In genomic region chr10:75400163-75400768, GRCh38 we compare ENCODE assay signal across 8 cellular contexts. TPM values are rescaled to one million over a fixed set of nuclear protein-coding genes. Genes with fewer than 3 reads are reported as not detected.
DNase-seq lines count a peak whose midpoint lies in the region; ATAC-seq and TF ChIP-seq lines count a peak whose summit lies in the region.

No MANE protein-coding gene starts in this region.

- peaks cover 26% of the 10 kb centered on the region for H3K79me2 ChIP-seq in trophoblast cell (ENCODE audit: control insufficient read depth, insufficient read depth, low read length, poor library complexity)

- H3K4me1 ChIP-seq in RWPE2 (ENCODE audit: insufficient read depth, poor library complexity, severe bottlenecking): no peaks in the 10 kb centered on the region
- H3K4me1 ChIP-seq in trophoblast cell (ENCODE audit: control insufficient read depth in 1 of 2, insufficient read depth in 2 of 2, low read length in 2 of 2): peaks cover 28 to 39% of the 10 kb centered on the region in 2 experiments

- peak overlapping the region; percentile 1 for H2BK120ac ChIP-seq in trophoblast cell (ENCODE audit: insufficient read depth, low read length, poor library complexity)

- no peak for ATAC-seq in RWPE2 (ENCODE audit: low read depth)
- ATAC-seq in GM18861 (IDR thresholded peaks at IDR 0.05; ENCODE audit: unreplicated experiment): no peak
- no peak for ATAC-seq in HG02678 (IDR thresholded peaks at IDR 0.05; ENCODE audit: unreplicated experiment)

- no peaks in the 10 kb centered on the region for H3K9me3 ChIP-seq in RWPE2 (ENCODE audit: severe bottlenecking)
- H3K9me3 ChIP-seq in trophoblast cell (ENCODE audit: insufficient read depth, low read depth, low read length): peaks cover 5% of the 10 kb centered on the region

- peak overlapping the region; percentile 84 for H3K9ac ChIP-seq in trophoblast cell (ENCODE audit: low read length)

- H2BK5ac ChIP-seq in trophoblast cell (ENCODE audit: low read depth, low read length, poor library complexity): peak overlapping the region; percentile 38

- peak overlapping the region; percentile 53 for H4K91ac ChIP-seq in trophoblast cell (ENCODE audit: low read depth, low read length)

- H3K4ac ChIP-seq in trophoblast cell (ENCODE audit: low read depth, low read length): peak overlapping the region; percentile 60

- TF ChIP-seq CTCF in RWPE2 (IDR thresholded peaks at IDR 0.05; ENCODE audit: poor library complexity, severe bottlenecking) (peak; percentile 46), fibroblast of mammary gland (conservative IDR thresholded peaks at IDR 0.05; ENCODE audit: control insufficient read depth, insufficient read depth, low read depth, low read length) (no peak)

- peak overlapping the region; percentile 65 for H3K14ac ChIP-seq in trophoblast cell (ENCODE audit: low read length)

- peak overlapping the region; percentile 21 for H4K12ac ChIP-seq in trophoblast cell (ENCODE audit: low read depth, low read length)

- no CpG with 5 or more reads among the region's 39 CpGs for WGBS in trophoblast cell (ENCODE audit: extremely low coverage, insufficient coverage, insufficient read length)

- H2BK12ac ChIP-seq in trophoblast cell (ENCODE audit: low read length): peak overlapping the region; percentile 16

- peaks cover 58% of the 10 kb centered on the region for H3K79me1 ChIP-seq in trophoblast cell (ENCODE audit: low read length)

- H3K18ac ChIP-seq in trophoblast cell (ENCODE audit: low read length): peak overlapping the region; percentile 58

- DNase-seq in NCI-H524 (lab: John Stamatoyannopoulos, UW) (peak; percentile 9 to 32), NCI-H524 treated with DMSO at 0.1 percent for 48 hours (lab: John Stamatoyannopoulos, UW) (no peak), RWPE2 (ENCODE audit: low spot score) (no peak), fibroblast of mammary gland (ENCODE audit: low read depth) (peak; percentile 32), trophoblast cell (no peak), DMS153 treated with DMSO at 0.1 percent for 48 hours (lab: John Stamatoyannopoulos, UW; ENCODE audit: unreplicated experiment) (no peak)

- H3K36me3 ChIP-seq in RWPE2 (ENCODE audit: low read depth): peaks cover 19% of the 10 kb centered on the region
- peaks cover 14 to 15% of the 10 kb centered on the region in 2 experiments for H3K36me3 ChIP-seq in trophoblast cell (ENCODE audit: control insufficient read depth in 1 of 2, insufficient read depth in 2 of 2, low read length in 2 of 2)

- H3K27me3 ChIP-seq in RWPE2 (ENCODE audit: insufficient read depth, poor library complexity, severe bottlenecking): no peaks in the 10 kb centered on the region
- peaks cover 51% of the 10 kb centered on the region for H3K27me3 ChIP-seq in trophoblast cell (ENCODE audit: insufficient read depth, low read length)

- peak overlapping the region; percentile 37 for H2AK5ac ChIP-seq in trophoblast cell (ENCODE audit: low read length)

- no peak overlapping the region for H3K23ac ChIP-seq in trophoblast cell (ENCODE audit: low read length)

- peak overlapping the region; percentile 80 for H3K4me2 ChIP-seq in trophoblast cell (ENCODE audit: low read length)

- peak overlapping the region; percentile 27 for H2AFZ ChIP-seq in trophoblast cell (ENCODE audit: insufficient read depth, low read length, poor library complexity)

- peak overlapping the region; percentile 80 for H4K8ac ChIP-seq in trophoblast cell (ENCODE audit: low read depth, low read length)

- H3K27ac ChIP-seq in RWPE2 (ENCODE audit: poor library complexity, severe bottlenecking) (peak overlapping the region; percentile 85), trophoblast cell (ENCODE audit: low read depth, low read length) (no peak overlapping the region)

- H3K4me3 ChIP-seq in RWPE2 (ENCODE audit: severe bottlenecking) (peak overlapping the region; percentile 62), fibroblast of mammary gland (ENCODE audit: control insufficient read depth, low read depth, low read length) (peak overlapping the region; percentile 97), trophoblast cell (ENCODE audit: low read depth, low read length) (peak overlapping the region; percentile 98)

RNA-seq across cellular contexts. Expression of gene ZNF503, which starts 1.3 kb away (rescaled TPM):
- polyA plus RNA-seq in trophoblast cell (2013): 19.1 and 20.1 TPM in 2 replicates

RNA-seq across cellular contexts. Expression of gene LRMDA, which starts 31.2 kb away (rescaled TPM):
- 3.3 and 3.7 TPM in 2 replicates for polyA plus RNA-seq in trophoblast cell (2013)

Comparison
In these comparisons a context has a peak if more than half of its experiments do, and no peak if none do; other contexts are left out.
1. DNase-seq: peak in NCI-H524 (2 of 2) and fibroblast of mammary gland (single experiment); none in NCI-H524 treated with DMSO at 0.1 percent for 48 hours (single experiment), RWPE2 (single experiment), trophoblast cell (0 of 2) and DMS153 treated with DMSO at 0.1 percent for 48 hours (single experiment).
2. Peak in every context shown above with its lines, with median percentiles within 50 percentile points of each other: H3K4me3 ChIP-seq.